1 cellular context compared by ENCODE assay signal in genomic region chr5:102802704-102803458, GRCh38.
TF ChIP-seq lines count a peak whose summit lies in the region.

No MANE protein-coding gene starts in this region.

TF ChIP-seq in GM23338, 12 proteins besides CTCF, POLR2A, EP300 and RAD21 (continued from another document):
- TF ChIP-seq ZNF462 (CRISPR knock-in tag; IDR thresholded peaks at IDR 0.05) (no peak), REST (IDR thresholded peaks at IDR 0.05; ENCODE audit: unreplicated experiment) (no peak), POLR2AphosphoS5 (IDR thresholded peaks at IDR 0.05; ENCODE audit: low read depth) (no peak), JUNB (IDR thresholded peaks at IDR 0.05; ENCODE audit: unreplicated experiment) (no peak), NANOG (IDR thresholded peaks at IDR 0.05; ENCODE audit: borderline replicate concordance) (no peak), ETS1 (IDR thresholded peaks at IDR 0.05) (no peak), CREB1 (CRISPR knock-in tag; IDR thresholded peaks at IDR 0.05; ENCODE audit: low read depth) (no peak), ZNF331 (CRISPR knock-in tag; IDR thresholded peaks at IDR 0.05; ENCODE audit: low read depth) (no peak)
